8 cellular contexts compared by ENCODE assay signal in the genomic region with DNA sequence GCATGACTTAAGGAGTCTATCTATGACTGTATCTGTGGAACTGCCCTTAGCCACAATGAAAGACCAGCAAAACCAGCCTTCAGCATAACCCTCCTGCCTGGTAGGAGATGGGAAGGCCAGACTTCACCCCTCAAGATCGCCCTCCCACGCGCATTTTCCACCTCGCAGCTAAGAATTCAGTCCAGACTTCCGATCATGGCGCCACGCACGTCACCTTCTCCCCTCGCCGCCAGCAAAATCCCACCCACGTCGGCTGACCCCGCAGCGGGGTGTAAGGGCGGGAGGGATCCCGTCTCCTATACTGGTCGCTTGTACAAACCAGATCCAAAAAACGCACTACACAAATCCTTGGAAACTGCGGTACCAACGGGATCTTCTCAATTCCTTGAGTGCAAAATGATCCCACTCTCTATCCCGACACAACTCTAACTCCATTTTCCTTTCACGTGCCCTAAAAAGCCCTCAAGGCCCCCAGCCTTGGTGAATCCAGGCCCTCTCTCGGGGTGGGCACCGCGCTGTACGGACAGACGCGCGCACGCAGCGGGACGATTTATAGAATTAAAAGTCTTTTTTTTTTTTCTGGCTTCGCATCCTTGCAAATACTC. TPM values are rescaled to one million over a fixed set of nuclear protein-coding genes. Genes with fewer than 3 reads are reported as not detected.
DNase-seq lines count a peak whose midpoint lies in the region; ATAC-seq and TF ChIP-seq lines count a peak whose summit lies in the region.

No MANE protein-coding gene starts in this region.

- peak; percentile 9 for ATAC-seq in activated CD8-positive, alpha-beta memory T cell treated with anti-CD3 and anti-CD28 coated beads, Interleukin-2, amount 10 ng/mL, durations not matched to agents 7 days and 5 days

- H3K9me3 Mint-ChIP-seq in activated CD8-positive, alpha-beta memory T cell treated with anti-CD3 and anti-CD28 coated beads, Interleukin-2, amount 10 ng/mL, durations not matched to agents 7 days and 5 days (ENCODE audit: low read depth) = no peaks in the 10 kb centered on the region

- CTCF ChIA-PET in activated CD8-positive, alpha-beta memory T cell treated with anti-CD3 and anti-CD28 coated beads, Interleukin-2, amount 10 ng/mL, durations not matched to agents 7 days and 5 days (lab: Charles Lee) = no interaction called here

- H3K36me3 Mint-ChIP-seq in activated CD8-positive, alpha-beta memory T cell treated with anti-CD3 and anti-CD28 coated beads, Interleukin-2, amount 10 ng/mL, durations not matched to agents 7 days and 5 days = no peaks in the 10 kb centered on the region

- peaks cover 10% of the 10 kb centered on the region for H3K27me3 Mint-ChIP-seq in activated CD8-positive, alpha-beta memory T cell treated with anti-CD3 and anti-CD28 coated beads, Interleukin-2, amount 10 ng/mL, durations not matched to agents 7 days and 5 days

- H3K27ac Mint-ChIP-seq in activated CD8-positive, alpha-beta memory T cell treated with anti-CD3 and anti-CD28 coated beads, Interleukin-2, amount 10 ng/mL, durations not matched to agents 7 days and 5 days = peak overlapping the region; percentile 80

- peak overlapping the region; percentile 79 for H3K4me2 ChIP-seq in mesendoderm (ENCODE audit: low read length)

- H3K56ac ChIP-seq in mesendoderm (ENCODE audit: low read length) = peak overlapping the region; percentile 95

- no peak for TF ChIP-seq CTCF in GM12864 (IDR thresholded peaks at IDR 0.05; ENCODE audit: low read depth, low read length, missing control alignments)

- DNase-seq in GM12864 (ENCODE audit: low read depth) (no peak), NCI-H2227 (lab: John Stamatoyannopoulos, UW; ENCODE audit: unreplicated experiment) (peak; percentile 86), mesendoderm (peak; percentile 82), germinal center (ENCODE audit: low spot score) (no peak), NK-92 (lab: John Stamatoyannopoulos, UW; ENCODE audit: unreplicated experiment) (no peak)
- peak; percentile 54 for DNase-seq in activated CD8-positive, alpha-beta memory T cell treated with anti-CD3 and anti-CD28 coated beads, Interleukin-2, amount 10 ng/mL, durations not matched to agents 7 days and 5 days
- DNase-seq in stimulated activated CD4-positive, alpha-beta T cell treated with anti-CD3 and anti-CD28 coated beads, TNF-alpha, amount 100 ng/mL, for 48 hours (ENCODE audit: low read depth in 3 of 3) = peak in 2 of 3 donors; percentile 16 to 38

- H3K79me2 ChIP-seq in mesendoderm (ENCODE audit: control insufficient read depth, insufficient read depth, low read length) = peaks cover 33% of the 10 kb centered on the region

- H3K36me3 ChIP-seq in endocrine pancreas (ENCODE audit: control insufficient read depth, insufficient read depth, low read length) = no peaks in the 10 kb centered on the region
- no peaks in the 10 kb centered on the region for H3K36me3 ChIP-seq in mesendoderm (ENCODE audit: control insufficient read depth, insufficient read depth, low read length)

- H3K23ac ChIP-seq in mesendoderm (ENCODE audit: low read length) = peak overlapping the region; percentile 38

- peaks cover 24% of the 10 kb centered on the region for H3K4me1 Mint-ChIP-seq in activated CD8-positive, alpha-beta memory T cell treated with anti-CD3 and anti-CD28 coated beads, Interleukin-2, amount 10 ng/mL, durations not matched to agents 7 days and 5 days

- peak overlapping the region; percentile 36 for H2BK5ac ChIP-seq in mesendoderm (ENCODE audit: low read length)

- H3K4ac ChIP-seq in mesendoderm (ENCODE audit: low read depth, low read length) = peak overlapping the region; percentile 99

- H3K9me3 ChIP-seq in endocrine pancreas (ENCODE audit: control insufficient read depth, low read length) = no peaks in the 10 kb centered on the region

- peak overlapping the region; percentile 96 for H3K4me3 ChIP-seq in GM12864 (ENCODE audit: low read depth, low read length)
- peak overlapping the region; percentile 81 for H3K4me3 ChIP-seq in endocrine pancreas (ENCODE audit: control insufficient read depth, insufficient read depth, low read length)
- H3K4me3 ChIP-seq in mesendoderm (ENCODE audit: low read length) = peak overlapping the region; percentile 17

- WGBS in mesendoderm (ENCODE audit: extremely low coverage, insufficient coverage, low lambda C conversion rate) = no CpG with 5 or more reads among the region's 33 CpGs

- H3K27me3 ChIP-seq in endocrine pancreas (ENCODE audit: control insufficient read depth, insufficient read depth, low read length) (no peaks in the 10 kb centered on the region), mesendoderm (ENCODE audit: insufficient read depth, low read length, poor library complexity) (no peaks in the 10 kb centered on the region)

- no peak overlapping the region for H2BK15ac ChIP-seq in mesendoderm (replicated peaks; ENCODE audit: low read depth)

- H3K4me3 Mint-ChIP-seq in activated CD8-positive, alpha-beta memory T cell treated with anti-CD3 and anti-CD28 coated beads, Interleukin-2, amount 10 ng/mL, durations not matched to agents 7 days and 5 days = peak overlapping the region; percentile 99

- peak overlapping the region; percentile 98 for H3K27ac ChIP-seq in mesendoderm (ENCODE audit: low read depth, low read length)

- no peak overlapping the region for H4K8ac ChIP-seq in mesendoderm (ENCODE audit: low read depth, low read length)

- peaks cover 2% of the 10 kb centered on the region for H3K79me1 ChIP-seq in mesendoderm (ENCODE audit: low read length)

- H2AK5ac ChIP-seq in mesendoderm (ENCODE audit: low read length) = no peak overlapping the region

- H3K4me1 ChIP-seq in endocrine pancreas (ENCODE audit: control insufficient read depth, insufficient read depth, low read length) (no peaks in the 10 kb centered on the region), mesendoderm (ENCODE audit: control insufficient read depth, low read depth, low read length) (peaks cover 2% of the 10 kb centered on the region)

- peak overlapping the region; percentile 97 for H3K18ac ChIP-seq in mesendoderm (ENCODE audit: low read length)

- peak overlapping the region; percentile 98 for H2BK120ac ChIP-seq in mesendoderm (ENCODE audit: low read depth, low read length)

- H3K9ac ChIP-seq in endocrine pancreas (ENCODE audit: control insufficient read depth, insufficient read depth, low read length) (peak overlapping the region; percentile 98), mesendoderm (ENCODE audit: low read length) (peak overlapping the region; percentile 94)

- H4K5ac ChIP-seq in mesendoderm (ENCODE audit: low read length) = peak overlapping the region; percentile 84

RNA-seq across cellular contexts. Expression of gene BMPR2, which starts 1.0 kb away (rescaled TPM):
- total RNA-seq in activated CD8-positive, alpha-beta memory T cell treated with anti-CD3 and anti-CD28 coated beads, Interleukin-2, amount 10 ng/mL, durations not matched to agents 7 days and 5 days = 10 to 100 TPM in 1 of 2 experiments, 1 to 10 TPM in 1; 8.8 to 10.2 TPM
- 15.0 TPM for polyA plus RNA-seq in mesendoderm (2013, experiment 1 of 2)
- polyA plus RNA-seq in mesendoderm (2013, experiment 2 of 2) = 15.1 TPM

Comparison
In these comparisons a context has a peak if more than half of its experiments do, and no peak if none do; other contexts are left out.
1. DNase-seq: peak in NCI-H2227 (single experiment), activated CD8-positive, alpha-beta memory T cell treated with anti-CD3 and anti-CD28 coated beads, Interleukin-2, amount 10 ng/mL, durations not matched to agents 7 days and 5 days (single experiment), mesendoderm (single experiment) and stimulated activated CD4-positive, alpha-beta T cell treated with anti-CD3 and anti-CD28 coated beads, TNF-alpha, amount 100 ng/mL, for 48 hours (2 of 3); none in GM12864 (single experiment), germinal center (single experiment) and NK-92 (single experiment).
2. H3K4me3 ChIP-seq: peak in every context shown above with its lines; median percentile 96 in GM12864; 81 in endocrine pancreas; 17 in mesendoderm.